In the genomic region with DNA sequence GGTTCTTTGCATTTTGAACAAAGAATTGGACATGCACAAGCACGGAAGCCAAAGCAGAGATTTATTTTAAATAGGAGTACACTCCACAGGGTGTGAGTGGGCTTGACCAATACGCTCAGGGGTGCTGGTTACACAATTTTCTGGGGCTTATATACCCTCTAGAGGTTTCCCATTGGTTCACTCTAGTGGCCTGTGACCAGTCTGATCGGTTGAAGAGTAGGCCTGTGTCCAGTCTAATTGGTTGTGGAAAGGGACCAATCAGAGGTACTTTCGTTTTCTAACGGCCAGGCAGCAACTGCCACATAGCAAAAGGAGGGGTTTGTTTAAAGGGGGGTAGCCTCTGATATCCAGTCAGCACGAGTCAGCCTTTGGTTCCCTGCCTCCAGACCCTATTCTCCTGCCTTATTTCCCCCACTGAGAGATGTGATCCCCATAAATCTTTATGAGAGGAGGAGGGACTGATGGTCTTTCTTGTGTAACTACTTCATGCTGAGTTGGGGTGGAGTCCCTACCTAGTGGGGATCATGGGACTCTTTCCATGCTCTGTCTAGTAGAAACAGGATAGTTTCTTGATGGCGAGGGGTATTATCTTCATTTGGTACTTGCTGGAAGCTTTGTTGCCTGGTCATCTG, we compare ENCODE assay signal across 21 cellular contexts. TPM values are rescaled to one million over a fixed set of nuclear protein-coding genes. Genes with fewer than 3 reads are reported as not detected.
DNase-seq lines count a peak whose midpoint lies in the region; TF ChIP-seq lines count a peak whose summit lies in the region.
"Had no signal": no experiment of that assay in that cellular context is flagged by ENCODE, and none has a peak within 500 bp of the region (broad histone marks: within the 10 kb centered on the region; RNA-seq: fewer than 3 reads in every experiment).

No MANE protein-coding gene starts in this region.

- H3K36me3 ChIP-seq in SK-N-SH (replicated peaks in 1 of 2; ENCODE audit: control insufficient read depth in 1 of 2, insufficient read depth in 2 of 2, low read length in 1 of 2) (no peaks in the 10 kb centered on the region), neuronal stem cell (replicated peaks in 1 of 2; ENCODE audit: control insufficient read depth in 2 of 2, insufficient read depth in 2 of 2, low read length in 2 of 2) (no peaks in the 10 kb centered on the region)
- H3K36me3 ChIP-seq: BLaER1, right atrium auricular region had no signal

- H3K4me3 ChIP-seq in SK-N-SH (ENCODE audit: low read depth in 2 of 2, low read length in 1 of 2) (peak overlapping the region; percentile 9 to 20; a peak in 2 of 4 replicates), neuronal stem cell (ENCODE audit: low read length in 2 of 2) (no peak overlapping the region)
- H3K4me3 ChIP-seq: BLaER1, right atrium auricular region had no signal

- no peaks in the 10 kb centered on the region for H4K20me1 ChIP-seq in SK-N-SH (ENCODE audit: insufficient read depth)
- H4K20me1 ChIP-seq: BLaER1 had no signal

- H3K27me3 ChIP-seq in SK-N-SH (ENCODE audit: insufficient read depth) (no peaks in the 10 kb centered on the region; the same call in 1 of the 2 replicates), neuronal stem cell (ENCODE audit: control insufficient read depth in 3 of 3, insufficient read depth in 3 of 3, low read depth in 1 of 3, low read length in 3 of 3) (no peaks in the 10 kb centered on the region)
- H3K27me3 ChIP-seq: BLaER1, right atrium auricular region had no signal

- no peak overlapping the region for H3K4ac ChIP-seq in neuronal stem cell (ENCODE audit: low read length)

- H4K8ac ChIP-seq in neuronal stem cell (ENCODE audit: low read depth, low read length), result no peak overlapping the region

- no peaks in the 10 kb centered on the region for H3K9me2 ChIP-seq in SK-N-SH

- TF ChIP-seq EP300 in SK-N-SH (IDR thresholded peaks at IDR 0.05; ENCODE audit: borderline replicate concordance in 1 of 2, low read depth in 1 of 2, low read length in 1 of 2), result no peak

- no peak overlapping the region for H2BK120ac ChIP-seq in neuronal stem cell (ENCODE audit: low read depth, low read length)

- H3K79me1 ChIP-seq in neuronal stem cell (ENCODE audit: low read depth, low read length), result no peaks in the 10 kb centered on the region

- H2BK12ac ChIP-seq in neuronal stem cell (ENCODE audit: low read length), result no peak overlapping the region

- no peaks in the 10 kb centered on the region for H3K4me1 ChIP-seq in SK-N-SH (ENCODE audit: control insufficient read depth in 1 of 2, insufficient read depth in 2 of 2, low read depth in 1 of 2, low read length in 1 of 2)
- peaks cover 0 to 2% of the 10 kb centered on the region in 2 donors for H3K4me1 ChIP-seq in neuronal stem cell (ENCODE audit: control insufficient read depth in 2 of 2, insufficient read depth in 1 of 2, low read depth in 1 of 2, low read length in 2 of 2)

- H3K14ac ChIP-seq in neuronal stem cell (ENCODE audit: low read length), result no peak overlapping the region

- H3K79me2 ChIP-seq in SK-N-SH (ENCODE audit: insufficient read depth), result no peaks in the 10 kb centered on the region

- H3K9ac ChIP-seq in SK-N-SH, result no peak overlapping the region
- no peak overlapping the region for H3K9ac ChIP-seq in neuronal stem cell (ENCODE audit: low read depth, low read length, poor library complexity)
- H3K9ac ChIP-seq: BLaER1 had no signal

- H3F3A ChIP-seq in SK-N-SH (replicated peaks; ENCODE audit: insufficient read depth), result no peaks in the 10 kb centered on the region

- H2AFZ ChIP-seq in SK-N-SH (ENCODE audit: low read depth) (peak overlapping the region; percentile 23; the same call in 1 of the 2 replicates), neuronal stem cell (ENCODE audit: low read length) (peak overlapping the region; percentile 68)

- no peak overlapping the region for H3K18ac ChIP-seq in neuronal stem cell (ENCODE audit: low read length)

- H3K9me3 ChIP-seq in SK-N-SH, result no peaks in the 10 kb centered on the region
- no peaks in the 10 kb centered on the region for H3K9me3 ChIP-seq in neuronal stem cell (replicated peaks in 1 of 2; ENCODE audit: control insufficient read depth in 2 of 2, insufficient read depth in 1 of 2, low read depth in 1 of 2, low read length in 2 of 2)
- H3K9me3 ChIP-seq: BLaER1, right atrium auricular region had no signal

- DNase-seq in NCI-H748 (lab: John Stamatoyannopoulos, UW; ENCODE audit: unreplicated experiment) (peak; percentile 24), NCI-H748 treated with DMSO at 0.1 percent for 48 hours (lab: John Stamatoyannopoulos, UW) (no peak), NCI-H69 (lab: John Stamatoyannopoulos, UW) (peak; percentile 23), SK-N-SH (peak; percentile 8), neuronal stem cell (ENCODE audit: low spot score) (no peak), midbrain (lab: John Stamatoyannopoulos, UW) (no peak), T-helper 9 cell (no peak)
- DNase-seq in stimulated activated CD4-positive, alpha-beta T cell treated with anti-CD3 and anti-CD28 coated beads, Interleukin-12 subunit alpha, Interleukin-12 subunit beta, amount 100 ng/mL, for 4 hours, result no peak
- DNase-seq: activated CD4-positive, alpha-beta T cell treated with anti-CD3 and anti-CD28 coated beads for 48 hours; activated naive CD8-positive, alpha-beta T cell treated with anti-CD3 and anti-CD28 coated beads, Interleukin-2, amount 10 ng/mL, durations not matched to agents 7 days and 5 days; effector memory CD8-positive, alpha-beta T cell; GDM1; left cardiac atrium; mesenchymal stem cell; naive B cell; NCI-H1436; NCI-H82; RPMI8226; stimulated activated CD8-positive, alpha-beta memory T cell treated with anti-CD3 and anti-CD28 coated beads, Interleukin-4, amount 100 ng/mL, for 48 hours had no signal

- H2AK5ac ChIP-seq in neuronal stem cell (ENCODE audit: low read depth, low read length), result no peak overlapping the region

- peak overlapping the region; percentile 22; the same call in 1 of the 2 replicates for H3K4me2 ChIP-seq in SK-N-SH
- H3K4me2 ChIP-seq in neuronal stem cell (ENCODE audit: insufficient read depth, low read length, poor library complexity, severe bottlenecking), result no peak overlapping the region
- H3K4me2 ChIP-seq: BLaER1 had no signal

- no peak overlapping the region for H3K23ac ChIP-seq in neuronal stem cell (ENCODE audit: low read depth, low read length, poor library complexity)

- POLR2A ChIA-PET in SK-N-SH (lab: Yijun Ruan, JAX), result no interaction called here

- no peak overlapping the region for H2BK15ac ChIP-seq in neuronal stem cell (ENCODE audit: low read length)

- 9% methylated on average over 7 of the region's 7 CpGs for WGBS in SK-N-SH (ENCODE audit: low lambda C conversion rate)
- no CpG with 5 or more reads among the region's 7 CpGs for WGBS in neuronal stem cell (ENCODE audit: extremely low coverage in 2 of 2, insufficient read length in 2 of 2, insufficient replicate concordance in 1 of 2), 2 donors

- H2BK5ac ChIP-seq in neuronal stem cell (ENCODE audit: low read length), result no peak overlapping the region

- TF ChIP-seq CTCF in SK-N-SH (IDR thresholded peaks at IDR 0.05), result no peak

- no peak overlapping the region for H4K91ac ChIP-seq in neuronal stem cell (ENCODE audit: low read depth, low read length, poor library complexity)

- H3K27ac ChIP-seq in SK-N-SH (ENCODE audit: low read depth in 2 of 2, low read length in 1 of 2) (no peak overlapping the region), neuronal stem cell (replicated peaks; ENCODE audit: low read length) (no peak overlapping the region)
- H3K27ac ChIP-seq: BLaER1, right atrium auricular region had no signal

- TF ChIP-seq RAD21 in SK-N-SH (IDR thresholded peaks at IDR 0.05; ENCODE audit: low read length), result no peak

- CTCF ChIA-PET in SK-N-SH (lab: Yijun Ruan, JAX), result no interaction called here

TF ChIP-seq in SK-N-SH, 30 proteins besides CTCF, POLR2A, EP300 and RAD21:
- TF ChIP-seq, protein P1, sequence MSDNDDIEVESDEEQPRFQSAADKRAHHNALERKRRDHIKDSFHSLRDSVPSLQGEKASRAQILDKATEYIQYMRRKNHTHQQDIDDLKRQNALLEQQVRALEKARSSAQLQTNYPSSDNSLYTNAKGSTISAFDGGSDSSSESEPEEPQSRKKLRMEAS (IDR thresholded peaks at IDR 0.05; ENCODE audit: low read depth), result no peak
TF ChIP-seq in SK-N-SH: peak in this region for 0.

RNA-seq across cellular contexts. Expression of gene AREG, which starts 11.3 kb away (rescaled TPM):
- polyA plus RNA-seq in SK-N-SH (2012; rRNA removed), result not detected in 2 replicates
- polyA plus RNA-seq in SK-N-SH (2012; cell fraction: cytosol; rRNA removed), result not detected in 2 replicates
- not detected in 2 replicates for polyA plus RNA-seq in SK-N-SH (2012; cell fraction: nucleus; rRNA removed)
- polyA plus RNA-seq in neuronal stem cell (2013, experiment 1 of 2), result 0.08 TPM
- 0.03 TPM for polyA plus RNA-seq in neuronal stem cell (2013, experiment 2 of 2)

Comparison
In these comparisons a context has a peak if more than half of its experiments do, and no peak if none do; other contexts are left out.
1. DNase-seq: peak in NCI-H748 (single experiment), NCI-H69 (single experiment) and SK-N-SH (single experiment); none in NCI-H748 treated with DMSO at 0.1 percent for 48 hours (single experiment), neuronal stem cell (single experiment), midbrain (single experiment), T-helper 9 cell (single experiment) and stimulated activated CD4-positive, alpha-beta T cell treated with anti-CD3 and anti-CD28 coated beads, Interleukin-12 subunit alpha, Interleukin-12 subunit beta, amount 100 ng/mL, for 4 hours (single experiment).
2. H3K4me3 ChIP-seq: peak in SK-N-SH (2 of 2); none in neuronal stem cell (0 of 2).